Comparison of ENCODE assay signal across 23 cellular contexts in the genomic region with DNA sequence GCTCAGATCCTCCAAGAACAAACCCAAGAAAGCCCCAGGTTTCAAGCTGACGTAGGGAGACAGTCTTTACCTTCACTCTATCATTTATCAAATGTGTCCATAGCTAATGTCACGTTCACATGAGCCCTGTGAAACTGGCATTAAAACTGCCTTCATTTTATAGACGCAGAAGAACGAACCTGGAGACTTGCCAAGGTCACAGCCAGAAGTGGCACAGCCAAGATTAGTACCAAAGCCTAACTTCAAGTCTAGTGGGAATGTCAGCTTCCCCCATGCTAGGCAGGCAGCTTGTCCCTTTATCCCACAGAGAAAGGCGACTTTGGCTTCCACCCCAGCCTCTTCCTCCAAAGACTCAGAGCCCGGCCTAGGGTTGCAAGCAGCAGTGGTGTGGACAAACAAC.
"Had no signal": no experiment of that assay in that cellular context is flagged by ENCODE, and none has a peak within 500 bp of the region (broad histone marks: within the 10 kb centered on the region; RNA-seq: fewer than 3 reads in every experiment).

No MANE protein-coding gene starts in this region.

- H3K27ac Mint-ChIP-seq: activated CD8-positive, alpha-beta T cell treated with anti-CD3 and anti-CD28 coated beads for 36 hours; activated naive CD8-positive, alpha-beta T cell treated with anti-CD3 and anti-CD28 coated beads, Interleukin-2, amount 10 ng/mL, durations not matched to agents 7 days and 5 days; activated T-cell treated with anti-CD3 and anti-CD28 coated beads, Interleukin-2, amount 50 U/mL, for 72 hours; activated T-helper 2 cell treated with anti-CD3 and anti-CD28 coated beads, Interferon-gamma antibody, Interleukin-2, Interleukin-4, amounts not matched to agents 10 μg/mL and 5 μg/mL and 100 μg/mL, durations not matched to agents 14 hours and 24 hours and 36 hours had no signal

- H3K4me3 Mint-ChIP-seq: activated CD8-positive, alpha-beta T cell treated with anti-CD3 and anti-CD28 coated beads for 36 hours; activated naive CD8-positive, alpha-beta T cell treated with anti-CD3 and anti-CD28 coated beads, Interleukin-2, amount 10 ng/mL, durations not matched to agents 7 days and 5 days; activated T-cell treated with anti-CD3 and anti-CD28 coated beads, Interleukin-2, amount 50 U/mL, for 72 hours had no signal

- H3K9ac ChIP-seq: SK-N-SH had no signal

- H3K27me3 ChIP-seq: adrenal gland, Peyer's patch, SJCRH30 had no signal

- H3K9me3 Mint-ChIP-seq: activated CD8-positive, alpha-beta T cell treated with anti-CD3 and anti-CD28 coated beads for 36 hours had no signal

- H3K4me1 ChIP-seq: adrenal gland, Peyer's patch, SJCRH30 had no signal

- H3K9me3 ChIP-seq: adrenal gland, Peyer's patch, SJCRH30, SK-N-SH had no signal

- ATAC-seq: activated CD4-positive, CD25-positive, alpha-beta regulatory T cell treated with anti-CD3 and anti-CD28 coated beads, Interleukin-2, amount 50 U/mL, for 24 hours; activated CD8-positive, alpha-beta T cell treated with anti-CD3 and anti-CD28 coated beads for 36 hours; activated T-cell treated with anti-CD3 and anti-CD28 coated beads, Interleukin-2, amount 50 U/mL, for 72 hours had no signal

- H3K4me3 ChIP-seq: adrenal gland, Peyer's patch, SJCRH30 had no signal

- DNase-seq: activated CD4-positive, alpha-beta T cell treated with anti-CD3 and anti-CD28 coated beads for 4 hours; activated CD8-positive, alpha-beta memory T cell treated with anti-CD3 and anti-CD28 coated beads, Interleukin-2, amount 50 U/mL, for 4 hours; activated CD8-positive, alpha-beta T cell treated with anti-CD3 and anti-CD28 coated beads for 36 hours; activated naive CD4-positive, alpha-beta T cell treated with anti-CD3 and anti-CD28 coated beads, Interleukin-2, amount 50 U/mL, for 16 hours; activated naive CD8-positive, alpha-beta T cell treated with anti-CD3 and anti-CD28 coated beads, Interleukin-2, amount 10 ng/mL, durations not matched to agents 7 days and 5 days; activated T-cell treated with anti-CD3 and anti-CD28 coated beads, Interleukin-2, amount 50 U/mL, for 72 hours; central memory CD4-positive, alpha-beta T cell; KG1; MM.1S; NCI-H1930; NCI-H2107; NCI-H446 treated with DMSO at 0.1 percent for 48 hours; NCI-H524 treated with DMSO at 0.1 percent for 48 hours; NCI-H748 treated with DMSO at 0.1 percent for 48 hours; Peyer's patch; Right ventricle myocardium superior; SJCRH30; SK-N-SH; T-helper 1 cell had no signal

- H3K36me3 ChIP-seq: adrenal gland, Peyer's patch, SJCRH30 had no signal

- H3K27ac ChIP-seq: adrenal gland, Peyer's patch, RWPE1, SJCRH30 had no signal

- H3K4me2 ChIP-seq: SK-N-SH had no signal

- H3K4me1 Mint-ChIP-seq: activated naive CD8-positive, alpha-beta T cell treated with anti-CD3 and anti-CD28 coated beads, Interleukin-2, amount 10 ng/mL, durations not matched to agents 7 days and 5 days had no signal
